Comparison of ENCODE assay signal across 8 cellular contexts in genomic region chr19:41299755-41300089, GRCh38. TPM values are rescaled to one million over a fixed set of nuclear protein-coding genes. Genes with fewer than 3 reads are reported as not detected.
DNase-seq lines count a peak whose midpoint lies in the region; ATAC-seq, FAIRE-seq and TF ChIP-seq lines count a peak whose summit lies in the region.

No MANE protein-coding gene starts in this region.

- POLR2A ChIA-PET in A673 (lab: Charles Lee; ENCODE audit: low non-redundant PET): no interaction called here
- POLR2A ChIA-PET in K562 (lab: Yijun Ruan, JAX): interaction anchor here (0.7 to 1.1 kb wide), 2 partner anchors 35 to 57 kb away, joined by 3 to 4 read pairs; partner anchors contain the start of gene HNRNPUL1

- in situ Hi-C loops in K562 (cut with MboI): loop anchor here (25.0 kb wide), 1 partner anchor 263 kb away; no protein-coding TSS in a partner anchor

- H3K9me3 Mint-ChIP-seq in memory B cell: no peaks in the 10 kb centered on the region

- TF ChIP-seq POLR2A in K562 (conservative IDR thresholded peaks at IDR 0.05): no peak

- H4K20me1 ChIP-seq in K562 (replicated peaks; ENCODE audit: control insufficient read depth, insufficient read depth, low read length): peaks cover 11% of the 10 kb centered on the region; the same call in 1 of the 2 replicates

- H3K4me1 ChIP-seq in A673 (ENCODE audit: insufficient read depth, low read length, poor library complexity, severe bottlenecking): no peaks in the 10 kb centered on the region
- H3K4me1 ChIP-seq in K562 (replicated peaks in 1 of 2; ENCODE audit: control insufficient read depth in 2 of 2, insufficient read depth in 2 of 2, low read length in 2 of 2): no peaks in the 10 kb centered on the region
- H3K4me1 ChIP-seq in aorta (ENCODE audit: control insufficient read depth in 1 of 2, insufficient read depth in 2 of 2, low read length in 2 of 2): peaks cover 0 to 4% of the 10 kb centered on the region in 2 donors

- H2AFZ ChIP-seq in K562 (ENCODE audit: low read depth, low read length): no peak overlapping the region

- peaks cover 47% of the 10 kb centered on the region for H3K4me1 Mint-ChIP-seq in memory B cell

- H3K27ac Mint-ChIP-seq in memory B cell: peak overlapping the region; percentile 100

- DNase-seq in A673 (ENCODE audit: low spot score) (peak; percentile 18), K562 (ENCODE audit: extremely low read depth in 1 of 4, low spot score in 3 of 4) (no peak), memory B cell (ENCODE audit: low spot score in 2 of 2) (no peak), aorta (peak; percentile 75 to 80)

- no peak for FAIRE-seq in K562 (lab: Jason Lieb, UNC)

- no peak for TF ChIP-seq RAD21 in K562 (CRISPR knock-in tag; conservative IDR thresholded peaks at IDR 0.05 in 1 of 2, IDR thresholded peaks at IDR 0.05 in 1 of 2)

- no peak overlapping the region for H3K4me3 ChIP-seq in A673 (ENCODE audit: low read depth, low read length, poor library complexity, severe bottlenecking)
- H3K4me3 ChIP-seq in K562: no peak overlapping the region
- H3K4me3 ChIP-seq in aorta (ENCODE audit: low read length in 2 of 2): no peak overlapping the region

- no peaks in the 10 kb centered on the region for H3K27me3 ChIP-seq in A673 (replicated peaks; ENCODE audit: insufficient read depth, low read depth, low read length, poor library complexity)
- no peaks in the 10 kb centered on the region for H3K27me3 ChIP-seq in K562 (ENCODE audit: control insufficient read depth in 2 of 2, insufficient read depth in 2 of 2, low read length in 2 of 2)
- no peaks in the 10 kb centered on the region for H3K27me3 ChIP-seq in aorta (ENCODE audit: control insufficient read depth in 1 of 2, insufficient read depth in 2 of 2, low read length in 1 of 2)

- ATAC-seq in K562: no peak
- no peak for ATAC-seq in memory B cell (ENCODE audit: low read depth)
- ATAC-seq in aorta (ENCODE audit: low FRiP score): peak; percentile 20
- no peak for ATAC-seq in GM18873 (IDR thresholded peaks at IDR 0.05; ENCODE audit: low FRiP score, unreplicated experiment)
- no peak for ATAC-seq in HG02885 (IDR thresholded peaks at IDR 0.05; ENCODE audit: poor library complexity, unreplicated experiment)
- ATAC-seq in HG03432 (IDR thresholded peaks at IDR 0.05; ENCODE audit: unreplicated experiment): no peak

- peaks cover 99% of the 10 kb centered on the region for H3K36me3 ChIP-seq in A673 (ENCODE audit: insufficient read depth, low read length, poor library complexity, severe bottlenecking)
- peaks cover 97% of the 10 kb centered on the region for H3K36me3 ChIP-seq in KOPT-K1 (ENCODE audit: insufficient read depth, low read length)
- peaks cover 100% of the 10 kb centered on the region for H3K36me3 ChIP-seq in K562 (ENCODE audit: control insufficient read depth, insufficient read depth, low read length)
- peaks cover 0 to 16% of the 10 kb centered on the region in 2 donors for H3K36me3 ChIP-seq in aorta (ENCODE audit: control insufficient read depth in 1 of 2, insufficient read depth in 2 of 2, low read length in 1 of 2)

- H3K9me3 ChIP-seq in A673 (ENCODE audit: low read depth, low read length, poor library complexity, severe bottlenecking) (no peaks in the 10 kb centered on the region), KOPT-K1 (ENCODE audit: insufficient read depth, low read length, poor library complexity, severe bottlenecking) (no peaks in the 10 kb centered on the region), K562 (replicated peaks; ENCODE audit: control insufficient read depth, insufficient read depth, low read depth, low read length) (no peaks in the 10 kb centered on the region), aorta (ENCODE audit: control insufficient read depth, low read length) (no peaks in the 10 kb centered on the region)

- no peak for TF ChIP-seq EP300 in K562 (IDR thresholded peaks at IDR 0.05; ENCODE audit: low read length)

- TF ChIP-seq CTCF in A673 (conservative IDR thresholded peaks at IDR 0.05; ENCODE audit: low read depth, low read length) (no peak), K562 (IDR thresholded peaks at IDR 0.05 in 2 of 3, conservative IDR thresholded peaks at IDR 0.05 in 1 of 3; ENCODE audit: insufficient read depth in 2 of 3, low read depth in 1 of 3, low read length in 3 of 3) (no peak)

- peaks cover 6% of the 10 kb centered on the region; the same call in 1 of the 3 replicates for H3K79me2 ChIP-seq in K562 (ENCODE audit: control insufficient read depth, insufficient read depth, low read length)

- no peak overlapping the region for H3K4me3 Mint-ChIP-seq in memory B cell

- intact Hi-C loops in A673 (cut with micrococcal nuclease; ENCODE audit: unreplicated experiment) (no loop called here), K562 (cut with micrococcal nuclease) (no loop called here), aorta (cut with DNase I) (no loop called here)

- WGBS in K562 (ENCODE audit: insufficient coverage, low coverage, missing lambda C conversion rate): 63% methylated on average over 4 of the region's 4 CpGs
- WGBS in aorta, 2 donors: 28 to 31% methylated on average over 4 of the region's 4 CpGs

- no peak overlapping the region for H3K9ac ChIP-seq in K562 (ENCODE audit: insufficient read depth in 1 of 2, low read depth in 2 of 2, low read length in 2 of 2)

- no peak overlapping the region for H3K4me2 ChIP-seq in K562 (ENCODE audit: insufficient read depth, low read length)

- no peaks in the 10 kb centered on the region for H3K9me1 ChIP-seq in K562 (ENCODE audit: control insufficient read depth, insufficient read depth, low read length)

- BruUV-seq in A673 (replicated peaks; lab: Mats Ljungman, UMichigan) (no TSS peak), K562 (replicated peaks; lab: Mats Ljungman, UMichigan) (no TSS peak)

- CTCF ChIA-PET in A673 (lab: Charles Lee) (no interaction called here), K562 (lab: Yijun Ruan, JAX; ENCODE audit: low intra/inter-chr PET ratio) (no interaction called here)

- H3K27me3 Mint-ChIP-seq in memory B cell: no peaks in the 10 kb centered on the region

- peaks cover 24% of the 10 kb centered on the region for H3K36me3 Mint-ChIP-seq in memory B cell

- H3K27ac ChIP-seq in A673 (ENCODE audit: low read depth, low read length, poor library complexity, severe bottlenecking) (no peak overlapping the region), KOPT-K1 (ENCODE audit: low read depth, low read length, poor library complexity, severe bottlenecking) (peak overlapping the region; percentile 8), K562 (ENCODE audit: extremely low read depth, low read depth, low read length) (no peak overlapping the region), aorta (ENCODE audit: low read depth in 1 of 2, low read length in 2 of 2) (peak overlapping the region in 1 of 2 donors; percentile 96)

RNA-seq across cellular contexts. Expression of gene CCDC97, which starts 10.2 kb away (rescaled TPM):
- 40.8 and 41.8 TPM in 2 replicates for total RNA-seq in A673 (2021)
- 9.7 and 23.9 TPM in 2 replicates for total RNA-seq in K562 (2011; cell fraction: chromatin; rRNA removed; ENCODE audit: low replicate concordance)
- total RNA-seq in K562 (2011; cell fraction: nucleolus; rRNA removed): 14.2 and 16.3 TPM in 2 replicates
- 17.3 and 25.1 TPM in 2 replicates for total RNA-seq in K562 (2011; cell fraction: nucleoplasm; rRNA removed)
- total RNA-seq in K562 (2014; rRNA removed): 8.0 and 10.8 TPM in 2 replicates
- 2.2 and 3.3 TPM in 2 replicates for total RNA-seq in K562 (2014; rRNA removed; fragmentation: Illumina TruSeq; extraction: Trizol)
- 5.5 and 7.0 TPM in 2 replicates for total RNA-seq in K562 (2015; rRNA removed; fragmentation: Illumina TruSeq; extraction: Trizol)
- 16.5 and 18.0 TPM in 2 replicates for total RNA-seq in K562 (2021)
- 3.6 and 5.0 TPM in 2 replicates for polyA plus RNA-seq in K562 (2011; rRNA removed)
- 6.2 and 8.2 TPM in 2 replicates for polyA plus RNA-seq in K562 (2011; cell fraction: cytosol; rRNA removed)
- 4.3 and 6.3 TPM in 2 replicates for polyA plus RNA-seq in K562 (2011; cell fraction: nucleus; rRNA removed)
- polyA plus RNA-seq in K562 (2012): 10.0 and 27.9 TPM in 2 replicates
- polyA plus RNA-seq in K562 (2014; fragmentation: Illumina TruSeq; extraction: Trizol): 9.8 and 13.2 TPM in 2 replicates
- under 1 TPM; 0.60 to 0.79 TPM for polyA plus RNA-seq in K562 (2014; fragmentation: Nextera tagmentation; extraction: Ambion mirVana)
- 8.8 and 11.3 TPM in 2 replicates for polyA plus RNA-seq in K562 (2014; rRNA removed)
- polyA minus RNA-seq in K562 (2011; rRNA and poly(A)+ RNA removed): 3.7 and 4.4 TPM in 2 replicates
- 3.2 and 4.2 TPM in 2 replicates for polyA minus RNA-seq in K562 (2011; cell fraction: cytosol; rRNA and poly(A)+ RNA removed)
- polyA minus RNA-seq in K562 (2011; cell fraction: nucleus; rRNA and poly(A)+ RNA removed): 6.8 and 8.3 TPM in 2 replicates
- total RNA-seq in aorta: 10 to 100 TPM; 18.7 to 24.3 TPM
- polyA plus RNA-seq in aorta: 10 to 100 TPM in 1 of 2 donors, 1 to 10 TPM in 1; 7.0 to 10.8 TPM

RNA-seq across cellular contexts. Expression of gene HNRNPUL1, which starts 35.5 kb away (rescaled TPM):
- total RNA-seq in A673 (2021) (342 and 344 TPM in 2 replicates), K562 (2014; rRNA removed) (85.0 and 99.3 TPM in 2 replicates), K562 (2014; rRNA removed; fragmentation: Illumina TruSeq; extraction: Trizol) (69.9 and 78.2 TPM in 2 replicates), K562 (2015; rRNA removed; fragmentation: Illumina TruSeq; extraction: Trizol) (85.9 and 88.7 TPM in 2 replicates), K562 (2021) (196 and 211 TPM in 2 replicates), aorta (100 to 1,000 TPM; 155 to 156 TPM)
- 232 and 237 TPM in 2 replicates for total RNA-seq in K562 (2011; cell fraction: chromatin; rRNA removed; ENCODE audit: low replicate concordance)
- total RNA-seq in K562 (2011; cell fraction: nucleolus; rRNA removed): 95.1 and 105 TPM in 2 replicates
- total RNA-seq in K562 (2011; cell fraction: nucleoplasm; rRNA removed): 117 and 149 TPM in 2 replicates
- polyA plus RNA-seq in K562 (2011; rRNA removed) (39.2 and 59.3 TPM in 2 replicates), K562 (2014; fragmentation: Illumina TruSeq; extraction: Trizol) (138 and 160 TPM in 2 replicates), K562 (2014; fragmentation: Nextera tagmentation; extraction: Ambion mirVana) (1 to 10 TPM; 7.3 to 9.4 TPM), K562 (2014; rRNA removed) (93.8 and 107 TPM in 2 replicates), aorta (10 to 100 TPM; 59.5 to 82.5 TPM)
- 36.1 and 60.0 TPM in 2 replicates for polyA plus RNA-seq in K562 (2011; cell fraction: cytosol; rRNA removed)
- 43.7 and 55.9 TPM in 2 replicates for polyA plus RNA-seq in K562 (2011; cell fraction: nucleus; rRNA removed)
- 121 and 132 TPM in 2 replicates for polyA plus RNA-seq in K562 (2012)
- polyA minus RNA-seq in K562 (2011; rRNA and poly(A)+ RNA removed): 53.3 and 64.4 TPM in 2 replicates
- polyA minus RNA-seq in K562 (2011; cell fraction: cytosol; rRNA and poly(A)+ RNA removed): 50.4 and 56.1 TPM in 2 replicates
- polyA minus RNA-seq in K562 (2011; cell fraction: nucleus; rRNA and poly(A)+ RNA removed): 40.3 and 68.6 TPM in 2 replicates

RNA-seq across cellular contexts. Expression of gene TGFB1, which starts 54.0 kb away (rescaled TPM):
- 92.4 and 102 TPM in 2 replicates for total RNA-seq in A673 (2021)
- total RNA-seq in K562 (2011; cell fraction: chromatin; rRNA removed; ENCODE audit: low replicate concordance): 64.3 and 157 TPM in 2 replicates
- 136 and 144 TPM in 2 replicates for total RNA-seq in K562 (2011; cell fraction: nucleolus; rRNA removed)
- 124 and 158 TPM in 2 replicates for total RNA-seq in K562 (2011; cell fraction: nucleoplasm; rRNA removed)
- 18.6 and 25.8 TPM in 2 replicates for total RNA-seq in K562 (2014; rRNA removed)
- total RNA-seq in K562 (2014; rRNA removed; fragmentation: Illumina TruSeq; extraction: Trizol): 10.4 and 12.3 TPM in 2 replicates
- total RNA-seq in K562 (2015; rRNA removed; fragmentation: Illumina TruSeq; extraction: Trizol): 14.7 and 17.2 TPM in 2 replicates
- 131 and 159 TPM in 2 replicates for total RNA-seq in K562 (2021)
- polyA plus RNA-seq in K562 (2011; rRNA removed): 11.8 and 13.4 TPM in 2 replicates
- 15.8 and 29.1 TPM in 2 replicates for polyA plus RNA-seq in K562 (2011; cell fraction: cytosol; rRNA removed)
- polyA plus RNA-seq in K562 (2011; cell fraction: nucleus; rRNA removed): 32.7 and 67.7 TPM in 2 replicates
- polyA plus RNA-seq in K562 (2012): 114 and 117 TPM in 2 replicates
- 45.7 and 64.4 TPM in 2 replicates for polyA plus RNA-seq in K562 (2014; fragmentation: Illumina TruSeq; extraction: Trizol)
- under 1 TPM; 0.24 to 0.77 TPM for polyA plus RNA-seq in K562 (2014; fragmentation: Nextera tagmentation; extraction: Ambion mirVana)
- 35.2 and 37.8 TPM in 2 replicates for polyA plus RNA-seq in K562 (2014; rRNA removed)
- 8.5 and 9.4 TPM in 2 replicates for polyA minus RNA-seq in K562 (2011; rRNA and poly(A)+ RNA removed)
- polyA minus RNA-seq in K562 (2011; cell fraction: cytosol; rRNA and poly(A)+ RNA removed): 77.3 and 101 TPM in 2 replicates
- polyA minus RNA-seq in K562 (2011; cell fraction: nucleus; rRNA and poly(A)+ RNA removed): 19.0 and 20.9 TPM in 2 replicates
- 10 to 100 TPM; 81.6 to 97.5 TPM for total RNA-seq in aorta
- 10 to 100 TPM; 25.4 to 56.6 TPM for polyA plus RNA-seq in aorta

Comparison
In these comparisons a context has a peak if more than half of its experiments do, and no peak if none do; other contexts are left out.
1. DNase-seq: peak in A673 (single experiment) and aorta (2 of 2); none in K562 (0 of 4) and memory B cell (0 of 2).